ENCODE assay signal across 8 cellular contexts in the genomic region with DNA sequence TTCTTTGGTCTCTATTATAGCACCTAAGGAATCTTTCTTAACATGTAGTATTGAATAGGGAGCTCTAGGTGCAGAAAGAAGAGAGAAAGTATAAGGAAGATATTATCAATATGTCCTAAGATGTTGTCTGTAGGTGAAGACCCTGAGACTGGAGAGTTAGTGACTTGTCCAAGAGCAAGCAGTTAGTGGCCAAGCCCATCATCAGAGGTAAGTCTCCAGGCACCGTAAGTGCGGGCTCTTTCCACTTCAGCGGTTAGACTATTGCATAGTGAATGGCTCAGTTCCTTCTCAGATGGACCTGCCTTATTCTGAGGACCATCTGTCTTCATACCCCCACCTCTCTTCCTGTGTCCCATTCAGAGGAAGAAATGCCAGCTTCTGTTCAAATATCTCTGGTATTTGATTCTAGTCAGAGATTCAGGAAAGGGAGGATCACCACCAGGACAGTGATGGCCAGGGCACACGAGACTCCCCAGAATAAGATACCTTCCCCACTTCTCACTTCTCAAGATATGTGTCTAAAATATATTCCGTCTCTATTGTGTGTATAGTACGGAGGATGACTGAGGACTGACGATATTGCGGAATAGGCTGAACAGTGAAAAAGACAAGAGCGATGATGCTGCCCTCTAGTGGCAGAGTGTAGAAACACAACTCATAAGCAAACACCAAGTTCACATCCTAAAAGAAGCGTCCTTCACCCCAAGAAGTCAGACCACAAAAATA. TPM values are rescaled to one million over a fixed set of nuclear protein-coding genes. Genes with fewer than 3 reads are reported as not detected.
A peak's percentile ranks its signal among the peaks of the same experiment; 100 is the strongest.
DNase-seq lines count a peak whose midpoint lies in the region; ATAC-seq and TF ChIP-seq lines count a peak whose summit lies in the region.

No MANE protein-coding gene starts in this region.

- no peak overlapping the region for H3K27ac ChIP-seq in substantia nigra (ENCODE audit: low read depth, low read length, poor library complexity, severe bottlenecking)

- TF ChIP-seq CTCF in natural killer cell (IDR thresholded peaks at IDR 0.05) = peak; percentile 92

- H3K4me1 Mint-ChIP-seq in natural killer cell = no peaks in the 10 kb centered on the region

- no peaks in the 10 kb centered on the region for H3K9me3 Mint-ChIP-seq in natural killer cell

- peak; percentile 88 for DNase-seq in DMS 273 (lab: John Stamatoyannopoulos, UW; ENCODE audit: unreplicated experiment)
- DNase-seq in HUDEP-2 (lab: John Stamatoyannopoulos, UW; ENCODE audit: unreplicated experiment in 76 of 76) = peak in 47 of 76 experiments; percentile 2 to 59 (median 21)
- DNase-seq in NOMO-1 (lab: John Stamatoyannopoulos, UW; ENCODE audit: unreplicated experiment in 2 of 2) = peak; percentile 4 to 73
- DNase-seq in activated T-cell treated with anti-CD3 and anti-CD28 coated beads for 24 hours (ENCODE audit: low read depth) = peak; percentile 45
- no peak for DNase-seq in natural killer cell
- DNase-seq in substantia nigra (lab: John Stamatoyannopoulos, UW) = peak in 38 of 49 donors; percentile 1 to 62 (median 23)

- no peaks in the 10 kb centered on the region for H3K36me3 Mint-ChIP-seq in natural killer cell

- no peak overlapping the region for H3K27ac Mint-ChIP-seq in natural killer cell

- no peaks in the 10 kb centered on the region for H3K27me3 Mint-ChIP-seq in natural killer cell (ENCODE audit: low read depth in 2 of 2)

- intact Hi-C loops in natural killer cell (cut with micrococcal nuclease) = loop anchor here (1.0 to 5.0 kb wide), 3 partner anchors 274 to 758 kb away; no protein-coding TSS in a partner anchor

- H3K4me3 Mint-ChIP-seq in natural killer cell = no peak overlapping the region

- ATAC-seq in GM21381 (IDR thresholded peaks at IDR 0.05; ENCODE audit: unreplicated experiment) (peak; percentile 85), esophagus mucosa (peak; percentile 91), natural killer cell (peak; percentile 90 to 96 (median 91))

RNA-seq across cellular contexts. Expression of gene ADGRG7, which starts 19.1 kb away (rescaled TPM):
- total RNA-seq in esophagus mucosa = not detected
- total RNA-seq in natural killer cell = not detected
